22 cellular contexts compared by ENCODE assay signal in the genomic region with DNA sequence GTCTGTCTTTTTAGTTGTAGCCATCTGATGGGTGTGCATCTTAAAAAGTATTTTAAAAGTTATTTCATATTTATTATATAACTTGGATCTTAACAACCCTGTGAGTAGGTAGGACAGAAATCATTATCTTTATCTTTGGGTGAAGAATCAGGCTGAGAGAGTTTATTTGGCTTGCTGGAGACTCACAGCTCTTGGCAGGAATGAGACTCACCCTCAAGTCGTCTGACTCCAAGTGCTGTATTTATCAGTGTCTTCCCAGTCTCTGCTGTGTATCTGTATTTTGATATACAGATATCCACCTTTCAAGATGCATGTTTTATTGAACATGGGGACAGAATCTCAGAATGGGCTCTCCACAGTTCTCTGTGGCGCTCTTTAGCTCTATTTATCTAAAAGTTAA. TPM values are rescaled to one million over a fixed set of nuclear protein-coding genes. Genes with fewer than 3 reads are reported as not detected.
A peak's percentile ranks its signal among the peaks of the same experiment; 100 is the strongest.
DNase-seq lines count a peak whose midpoint lies in the region; ATAC-seq, FAIRE-seq and TF ChIP-seq lines count a peak whose summit lies in the region.
"Had no signal": no experiment of that assay in that cellular context is flagged by ENCODE, and none has a peak within 500 bp of the region (broad histone marks: within the 10 kb centered on the region; RNA-seq: fewer than 3 reads in every experiment).

No MANE protein-coding gene starts in this region.

- no peaks in the 10 kb centered on the region for H3K36me3 ChIP-seq in astrocyte (ENCODE audit: insufficient read depth, low read length)
- H3K36me3 ChIP-seq in hepatocyte (replicated peaks; ENCODE audit: insufficient read depth, low read depth) = no peaks in the 10 kb centered on the region
- no peaks in the 10 kb centered on the region for H3K36me3 ChIP-seq in smooth muscle cell (ENCODE audit: low read depth)
- H3K36me3 ChIP-seq in lower lobe of right lung = no peaks in the 10 kb centered on the region
- H3K36me3 ChIP-seq: BLaER1 treated with 17β-estradiol and CSF1 and Interleukin-3, amounts not matched to agents 10 nM and 100 nM; Peyer's patch had no signal

- H3K27ac ChIP-seq in astrocyte (ENCODE audit: low read depth, low read length) (no peak overlapping the region), hepatocyte (peak overlapping the region; percentile 70), smooth muscle cell (ENCODE audit: low read depth) (no peak overlapping the region), lower lobe of right lung (no peak overlapping the region)
- H3K27ac ChIP-seq: BLaER1 treated with 17β-estradiol and CSF1 and Interleukin-3, amounts not matched to agents 10 nM and 100 nM; HL-60; Peyer's patch had no signal

- H4K20me1 ChIP-seq in astrocyte (ENCODE audit: insufficient read depth, low read length) (peaks cover 50% of the 10 kb centered on the region), hepatocyte (ENCODE audit: insufficient read depth, poor library complexity, severe bottlenecking) (no peaks in the 10 kb centered on the region), smooth muscle cell (ENCODE audit: low read depth) (peaks cover 91% of the 10 kb centered on the region)

- TF ChIP-seq CTCF in astrocyte (IDR thresholded peaks at IDR 0.05; ENCODE audit: insufficient read depth, low read depth, low read length) (no peak), hepatocyte (IDR thresholded peaks at IDR 0.05; ENCODE audit: poor library complexity) (no peak), smooth muscle cell (IDR thresholded peaks at IDR 0.05; ENCODE audit: borderline replicate concordance, insufficient read depth, poor library complexity, severe bottlenecking) (no peak), lower lobe of right lung (IDR thresholded peaks at IDR 0.05) (no peak)

- H3K9me2 ChIP-seq in hepatocyte (replicated peaks; ENCODE audit: insufficient read depth) = no peaks in the 10 kb centered on the region

- H3K4me3 Mint-ChIP-seq in astrocyte (ENCODE audit: unreplicated experiment) = no peak overlapping the region
- no peak overlapping the region for H3K4me3 Mint-ChIP-seq in stimulated activated effector memory CD8-positive, alpha-beta T cell treated with anti-CD3 and anti-CD28 coated beads, Interleukin-12 subunit alpha, Interleukin-12 subunit beta, amount 100 ng/mL, for 72 hours
- H3K4me3 Mint-ChIP-seq: CD8-positive, alpha-beta memory T cell had no signal

- DNase-seq in EH (ENCODE audit: low read depth) (peak; percentile 25), astrocyte (ENCODE audit: low read depth) (peak; percentile 19), hepatocyte (ENCODE audit: low spot score) (no peak), smooth muscle cell (lab: John Stamatoyannopoulos, UW; ENCODE audit: unreplicated experiment) (no peak), T-helper 9 cell (no peak), DMS 273 (lab: John Stamatoyannopoulos, UW; ENCODE audit: unreplicated experiment) (no peak), lower lobe of right lung (no peak)
- no peak for DNase-seq in stimulated activated effector memory CD8-positive, alpha-beta T cell treated with anti-CD3 and anti-CD28 coated beads, Interleukin-12 subunit alpha, Interleukin-12 subunit beta, amount 100 ng/mL, for 72 hours (ENCODE audit: low spot score in 2 of 2)
- DNase-seq: CD8-positive, alpha-beta memory T cell; DMS79 treated with DMSO at 0.1 percent for 48 hours; HCEC 1CT; NCI-H1436; NCI-H2029 treated with DMSO at 0.1 percent for 48 hours; NCI-H2171 treated with DMSO at 0.1 percent for 48 hours; NCI-H748 treated with DMSO at 0.1 percent for 48 hours; Peyer's patch had no signal

- H3K36me3 Mint-ChIP-seq in astrocyte (ENCODE audit: low read depth, unreplicated experiment) = no peaks in the 10 kb centered on the region
- no peaks in the 10 kb centered on the region for H3K36me3 Mint-ChIP-seq in stimulated activated effector memory CD8-positive, alpha-beta T cell treated with anti-CD3 and anti-CD28 coated beads, Interleukin-12 subunit alpha, Interleukin-12 subunit beta, amount 100 ng/mL, for 72 hours

- peaks cover 12% of the 10 kb centered on the region for H3K4me1 Mint-ChIP-seq in astrocyte (ENCODE audit: low read depth, unreplicated experiment)
- H3K4me1 Mint-ChIP-seq in stimulated activated effector memory CD8-positive, alpha-beta T cell treated with anti-CD3 and anti-CD28 coated beads, Interleukin-12 subunit alpha, Interleukin-12 subunit beta, amount 100 ng/mL, for 72 hours = peaks cover 31% of the 10 kb centered on the region

- no peak overlapping the region for H2AFZ ChIP-seq in astrocyte (ENCODE audit: low read depth, low read length)
- H2AFZ ChIP-seq in hepatocyte = no peak overlapping the region
- H2AFZ ChIP-seq in smooth muscle cell (ENCODE audit: low read depth) = no peak overlapping the region

- H3K4me1 ChIP-seq in astrocyte (ENCODE audit: insufficient read depth, low read length) (peaks cover 5% of the 10 kb centered on the region), hepatocyte (ENCODE audit: insufficient read depth) (peaks cover 21% of the 10 kb centered on the region), smooth muscle cell (ENCODE audit: low read depth) (peaks cover 5% of the 10 kb centered on the region), lower lobe of right lung (peaks cover 5% of the 10 kb centered on the region)
- H3K4me1 ChIP-seq: BLaER1 treated with 17β-estradiol and CSF1 and Interleukin-3, amounts not matched to agents 10 nM and 100 nM had no signal

- H3K9me3 ChIP-seq in astrocyte (ENCODE audit: insufficient read depth, low read depth, low read length) (no peaks in the 10 kb centered on the region), hepatocyte (ENCODE audit: low read depth) (no peaks in the 10 kb centered on the region), smooth muscle cell (replicated peaks; ENCODE audit: low read depth) (no peaks in the 10 kb centered on the region), lower lobe of right lung (no peaks in the 10 kb centered on the region)
- H3K9me3 ChIP-seq: BLaER1 treated with 17β-estradiol and CSF1 and Interleukin-3, amounts not matched to agents 10 nM and 100 nM; Peyer's patch had no signal

- no peak for ATAC-seq in stimulated activated effector memory CD8-positive, alpha-beta T cell treated with anti-CD3 and anti-CD28 coated beads, Interleukin-12 subunit alpha, Interleukin-12 subunit beta, amount 100 ng/mL, for 72 hours
- no peak for ATAC-seq in lower lobe of right lung
- ATAC-seq: GM12878, K562, Right ventricle myocardium inferior had no signal

- no peak overlapping the region for H3K4me3 ChIP-seq in astrocyte (ENCODE audit: insufficient read depth, low read depth, low read length)
- no peak overlapping the region for H3K4me3 ChIP-seq in hepatocyte
- H3K4me3 ChIP-seq in smooth muscle cell = no peak overlapping the region
- no peak overlapping the region for H3K4me3 ChIP-seq in lower lobe of right lung
- H3K4me3 ChIP-seq: BLaER1 treated with 17β-estradiol and CSF1 and Interleukin-3, amounts not matched to agents 10 nM and 100 nM; GM12878; K562; Peyer's patch had no signal

- WGBS in hepatocyte (ENCODE audit: low lambda C conversion rate, missing lambda C conversion rate) = 52% methylated on average over 2 of the region's 2 CpGs
- WGBS in smooth muscle cell (ENCODE audit: low lambda C conversion rate) = 48% methylated on average over 2 of the region's 2 CpGs

- H3K4me2 ChIP-seq in astrocyte (ENCODE audit: low read length) (no peak overlapping the region), hepatocyte (peak overlapping the region; percentile 52), smooth muscle cell (peak overlapping the region; percentile 34)
- H3K4me2 ChIP-seq: BLaER1 treated with 17β-estradiol and CSF1 and Interleukin-3, amounts not matched to agents 10 nM and 100 nM had no signal

- peaks cover 7% of the 10 kb centered on the region for H3F3A ChIP-seq in smooth muscle cell (ENCODE audit: low read depth)

- H3K79me2 ChIP-seq in astrocyte (ENCODE audit: insufficient read depth, low read length) (peaks cover 80% of the 10 kb centered on the region), hepatocyte (peaks cover 81% of the 10 kb centered on the region), smooth muscle cell (ENCODE audit: low read depth) (peaks cover 55% of the 10 kb centered on the region)

- H3K9ac ChIP-seq in astrocyte (ENCODE audit: low read length) = no peak overlapping the region
- no peak overlapping the region for H3K9ac ChIP-seq in smooth muscle cell (ENCODE audit: low read depth)
- H3K9ac ChIP-seq: BLaER1 treated with 17β-estradiol and CSF1 and Interleukin-3, amounts not matched to agents 10 nM and 100 nM had no signal

- no peaks in the 10 kb centered on the region for H3K27me3 Mint-ChIP-seq in astrocyte (ENCODE audit: low read depth, unreplicated experiment)
- H3K27me3 Mint-ChIP-seq: CD8-positive, alpha-beta memory T cell had no signal

- H3K27me3 ChIP-seq in astrocyte (ENCODE audit: insufficient read depth, low read length) = no peaks in the 10 kb centered on the region
- H3K27me3 ChIP-seq in hepatocyte = no peaks in the 10 kb centered on the region
- H3K27me3 ChIP-seq in smooth muscle cell (ENCODE audit: low read depth) = no peaks in the 10 kb centered on the region
- H3K27me3 ChIP-seq in lower lobe of right lung (ENCODE audit: low read depth) = no peaks in the 10 kb centered on the region
- H3K27me3 ChIP-seq: BLaER1 treated with 17β-estradiol and CSF1 and Interleukin-3, amounts not matched to agents 10 nM and 100 nM; Peyer's patch had no signal

- no peak overlapping the region for H3K27ac Mint-ChIP-seq in astrocyte (ENCODE audit: unreplicated experiment)
- no peak overlapping the region for H3K27ac Mint-ChIP-seq in stimulated activated effector memory CD8-positive, alpha-beta T cell treated with anti-CD3 and anti-CD28 coated beads, Interleukin-12 subunit alpha, Interleukin-12 subunit beta, amount 100 ng/mL, for 72 hours

- intact Hi-C loops in lower lobe of right lung (cut with DNase I) = no loop called here

- no peaks in the 10 kb centered on the region for H3K9me3 Mint-ChIP-seq in astrocyte (ENCODE audit: unreplicated experiment)
- no peaks in the 10 kb centered on the region for H3K9me3 Mint-ChIP-seq in stimulated activated effector memory CD8-positive, alpha-beta T cell treated with anti-CD3 and anti-CD28 coated beads, Interleukin-12 subunit alpha, Interleukin-12 subunit beta, amount 100 ng/mL, for 72 hours
- H3K9me3 Mint-ChIP-seq: CD8-positive, alpha-beta memory T cell had no signal

- FAIRE-seq in astrocyte (lab: Jason Lieb, UNC) = no peak
- FAIRE-seq: G401.6, GM12878, K562 had no signal

RNA-seq across cellular contexts. Expression of gene ZNF236, which starts 17.0 kb away (rescaled TPM):
- total RNA-seq in astrocyte (10.9 and 13.3 TPM in 2 replicates), hepatocyte (7.5 and 8.2 TPM in 2 replicates), smooth muscle cell (6.2 and 6.8 TPM in 2 replicates), lower lobe of right lung (18.0 TPM)
- polyA plus RNA-seq in hepatocyte (7.4 and 8.5 TPM in 2 replicates), smooth muscle cell (4.1 and 5.5 TPM in 2 replicates)

Comparison
In these comparisons a context has a peak if more than half of its experiments do, and no peak if none do; other contexts are left out.
1. DNase-seq: peak in EH (single experiment) and astrocyte (single experiment); none in hepatocyte (single experiment), smooth muscle cell (single experiment), T-helper 9 cell (single experiment), DMS 273 (single experiment), stimulated activated effector memory CD8-positive, alpha-beta T cell treated with anti-CD3 and anti-CD28 coated beads, Interleukin-12 subunit alpha, Interleukin-12 subunit beta, amount 100 ng/mL, for 72 hours (0 of 2) and lower lobe of right lung (single experiment).